In genomic region chr19:13920940-13921744, GRCh38 we compare ENCODE assay signal across 1 cellular context.
A peak's percentile ranks its signal among the peaks of the same experiment; 100 is the strongest.
TF ChIP-seq lines count a peak whose summit lies in the region.

No MANE protein-coding gene starts in this region.

TF ChIP-seq in K562, 482 proteins besides CTCF, POLR2A, EP300 and RAD21 (continues in another document):
- TF ChIP-seq RBM25 (IDR thresholded peaks at IDR 0.05; ENCODE audit: low read depth, low read length, severe bottlenecking) (peak; percentile 22), HMBOX1 (IDR thresholded peaks at IDR 0.05) (peak; percentile 74; the same call in 1 of the 2 replicates), YY1 (IDR thresholded peaks at IDR 0.05; ENCODE audit: borderline replicate concordance in 1 of 3, control insufficient read depth in 1 of 3, extremely low read depth in 1 of 3, insufficient read depth in 3 of 3, insufficient read length in 1 of 3, insufficient replicate concordance in 2 of 3, low read depth in 1 of 3, low read length in 2 of 3) (peak; percentile 56 to 92 (median 78)), NRF1 (conservative IDR thresholded peaks at IDR 0.05 in 1 of 2, IDR thresholded peaks at IDR 0.05 in 1 of 2) (0 out of 4 replicates have a peak, but pooled peaks of 1 of the 2 experiments have one; percentile 33), CREB1 (IDR thresholded peaks at IDR 0.05) (peak; percentile 53; the same call in 1 of the 2 replicates), CREB1 (CRISPR knock-in tag; IDR thresholded peaks at IDR 0.05) (peak; percentile 78), ASH1L (IDR thresholded peaks at IDR 0.05; ENCODE audit: borderline replicate concordance, low read depth, partially characterized antibody) (peak; percentile 57), ATF7 (IDR thresholded peaks at IDR 0.05) (peak; percentile 85; the same call in 1 of the 2 replicates), ZNF408 (CRISPR knock-in tag; IDR thresholded peaks at IDR 0.05; ENCODE audit: low read depth) (no peak), RCOR1 (IDR thresholded peaks at IDR 0.05; ENCODE audit: borderline replicate concordance in 1 of 2, low read depth in 2 of 2, low read length in 2 of 2) (no peak), ZNF696 (CRISPR knock-in tag; conservative IDR thresholded peaks at IDR 0.05) (no peak), TBL1XR1 (IDR thresholded peaks at IDR 0.05; ENCODE audit: low read length in 2 of 2) (no peak), MBD2 (IDR thresholded peaks at IDR 0.05; ENCODE audit: borderline replicate concordance, low read depth) (peak; percentile 84; the same call in 1 of the 2 replicates), NFYB (IDR thresholded peaks at IDR 0.05; ENCODE audit: extremely low read depth, insufficient read length) (peak; percentile 27), HINFP (tag; conservative IDR thresholded peaks at IDR 0.05; ENCODE audit: low read depth) (no peak), ZNF551 (CRISPR knock-in tag; IDR thresholded peaks at IDR 0.05) (no peak), ETS1 (conservative IDR thresholded peaks at IDR 0.05; ENCODE audit: control insufficient read depth, low read depth, low read length) (0 out of 2 replicates have a peak, but pooled peaks have one; percentile 65), VEZF1 (CRISPR knock-in tag; IDR thresholded peaks at IDR 0.05) (0 out of 2 replicates have a peak, but pooled peaks have one; percentile 12), NR2C1 (IDR thresholded peaks at IDR 0.05) (peak; percentile 14; the same call in 1 of the 2 replicates), NR2C1 (tag; IDR thresholded peaks at IDR 0.05) (no peak), USF1 (CRISPR knock-in tag; IDR thresholded peaks at IDR 0.05) (peak; percentile 96), CBX5 (IDR thresholded peaks at IDR 0.05; ENCODE audit: borderline replicate concordance, low read depth) (peak; percentile 31; the same call in 1 of the 2 replicates), SIN3A (IDR thresholded peaks at IDR 0.05; ENCODE audit: borderline replicate concordance in 2 of 2, control insufficient read depth in 1 of 2, low read depth in 2 of 2, low read length in 2 of 2) (no peak), SMARCB1 (IDR thresholded peaks at IDR 0.05; ENCODE audit: insufficient read length, low read depth) (no peak), ZNF12 (CRISPR knock-in tag; IDR thresholded peaks at IDR 0.05) (peak; percentile 100), KDM1A (IDR thresholded peaks at IDR 0.05) (peak in 1 of 2 experiments; percentile 33; a peak in 1 of 4 replicates), ZBTB40 (IDR thresholded peaks at IDR 0.05) (peak; percentile 85), ZBTB40 (CRISPR knock-in tag; IDR thresholded peaks at IDR 0.05) (no peak), ZNF143 (CRISPR knock-in tag; IDR thresholded peaks at IDR 0.05) (peak; percentile 87), BCOR (IDR thresholded peaks at IDR 0.05) (peak; percentile 58; the same call in 1 of the 2 replicates), SIX5 (IDR thresholded peaks at IDR 0.05; ENCODE audit: borderline replicate concordance in 1 of 2, insufficient read depth in 1 of 2, low read depth in 1 of 2, low read length in 2 of 2) (peak; percentile 75 to 77), ARNT (IDR thresholded peaks at IDR 0.05) (peak in 1 of 2 experiments; percentile 76; a peak in 1 of 4 replicates), TARDBP (IDR thresholded peaks at IDR 0.05) (no peak), MXD1 (CRISPR knock-in tag; IDR thresholded peaks at IDR 0.05; ENCODE audit: borderline replicate concordance, poor library complexity, severe bottlenecking) (no peak), ATF3 (IDR thresholded peaks at IDR 0.05) (peak; percentile 52), ATF3 (CRISPR knock-in tag; conservative IDR thresholded peaks at IDR 0.05) (no peak), MNT (conservative IDR thresholded peaks at IDR 0.05) (peak in 1 of 2 experiments; percentile 9; a peak in 1 of 4 replicates), THRA (IDR thresholded peaks at IDR 0.05) (no peak), SOX6 (IDR thresholded peaks at IDR 0.05) (no peak), JUND (IDR thresholded peaks at IDR 0.05; ENCODE audit: borderline replicate concordance, low read depth, low read length) (peak; percentile 56; the same call in 1 of the 2 replicates), JUND (tag; IDR thresholded peaks at IDR 0.05; ENCODE audit: borderline replicate concordance, low read depth, low read length) (peak; percentile 41; the same call in 1 of the 3 replicates), GABPA (tag; conservative IDR thresholded peaks at IDR 0.05; ENCODE audit: low read depth) (peak; percentile 85)
